Comparison of ENCODE assay signal across 10 cellular contexts in the genomic region with DNA sequence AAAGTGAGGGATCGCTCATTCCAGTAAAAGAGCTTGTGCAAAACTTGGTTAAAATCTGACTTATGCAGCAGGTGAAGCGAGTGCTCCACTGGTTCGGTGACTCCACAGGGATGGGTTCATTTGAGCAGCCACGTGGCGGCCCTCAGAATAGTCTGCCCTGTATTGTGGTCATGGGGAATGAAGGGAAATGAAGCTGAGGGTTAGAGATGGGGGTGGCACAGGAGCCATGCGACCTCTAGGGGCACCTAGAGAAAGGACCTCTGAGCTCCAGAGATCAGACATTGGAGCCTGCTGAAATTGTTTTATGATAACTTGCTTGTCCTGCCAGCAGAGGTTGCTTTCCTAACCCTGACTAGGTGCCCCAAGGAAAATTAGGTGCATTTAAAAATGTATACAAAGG. TPM values are rescaled to one million over a fixed set of nuclear protein-coding genes. Genes with fewer than 3 reads are reported as not detected.
A peak's percentile ranks its signal among the peaks of the same experiment; 100 is the strongest.
DNase-seq lines count a peak whose midpoint lies in the region; ATAC-seq and TF ChIP-seq lines count a peak whose summit lies in the region.
"Had no signal": no experiment of that assay in that cellular context is flagged by ENCODE, and none has a peak within 500 bp of the region (broad histone marks: within the 10 kb centered on the region; RNA-seq: fewer than 3 reads in every experiment).

No MANE protein-coding gene starts in this region.

- intact Hi-C loops in activated CD4-positive, alpha-beta T cell treated with anti-CD3 and anti-CD28 coated beads for 36 hours (cut with DNase I, micrococcal nuclease): no loop called here
- intact Hi-C loops in activated CD4-positive, alpha-beta T cell treated with anti-CD3 and anti-CD28 coated beads, Interleukin-2, amount 10 ng/mL, durations not matched to agents 24 days and 14 days (cut with micrococcal nuclease): no loop called here

- H3K9me3 Mint-ChIP-seq in activated CD4-positive, alpha-beta T cell treated with anti-CD3 and anti-CD28 coated beads for 36 hours (ENCODE audit: low read depth): no peaks in the 10 kb centered on the region
- H3K9me3 Mint-ChIP-seq in activated CD4-positive, alpha-beta T cell treated with anti-CD3 and anti-CD28 coated beads, Interleukin-2, amount 10 ng/mL, durations not matched to agents 24 days and 14 days: no peaks in the 10 kb centered on the region
- no peaks in the 10 kb centered on the region for H3K9me3 Mint-ChIP-seq in stimulated activated naive B cell treated with anti-CD40 and anti-IgM and Interleukin-4, amounts not matched to agents 10 μg/mL and 1 μg/mL and 100 μg/mL, for 72 hours

- no peaks in the 10 kb centered on the region for H3K27me3 Mint-ChIP-seq in activated CD4-positive, alpha-beta T cell treated with anti-CD3 and anti-CD28 coated beads for 36 hours
- peaks cover 4% of the 10 kb centered on the region for H3K27me3 Mint-ChIP-seq in activated CD4-positive, alpha-beta T cell treated with anti-CD3 and anti-CD28 coated beads, Interleukin-2, amount 10 ng/mL, durations not matched to agents 24 days and 14 days
- peaks cover 5 to 13% of the 10 kb centered on the region in 2 donors for H3K27me3 Mint-ChIP-seq in stimulated activated naive B cell treated with anti-CD40 and anti-IgM and Interleukin-4, amounts not matched to agents 10 μg/mL and 1 μg/mL and 100 μg/mL, for 72 hours

- H3K4me3 Mint-ChIP-seq in activated CD4-positive, alpha-beta T cell treated with anti-CD3 and anti-CD28 coated beads for 36 hours: no peak overlapping the region
- no peak overlapping the region for H3K4me3 Mint-ChIP-seq in activated CD4-positive, alpha-beta T cell treated with anti-CD3 and anti-CD28 coated beads, Interleukin-2, amount 10 ng/mL, durations not matched to agents 24 days and 14 days
- no peak overlapping the region for H3K4me3 Mint-ChIP-seq in stimulated activated naive B cell treated with anti-CD40 and anti-IgM and Interleukin-4, amounts not matched to agents 10 μg/mL and 1 μg/mL and 100 μg/mL, for 72 hours

- peak; percentile 68 for ATAC-seq in activated CD4-positive, alpha-beta T cell treated with anti-CD3 and anti-CD28 coated beads for 36 hours
- ATAC-seq in stimulated activated naive B cell treated with anti-CD40 and anti-IgM and Interleukin-4, amounts not matched to agents 10 μg/mL and 1 μg/mL and 100 μg/mL, for 72 hours (replicated peaks): peak; percentile 63 to 65
- ATAC-seq in HG02763 (IDR thresholded peaks at IDR 0.05; ENCODE audit: unreplicated experiment): no peak

- CTCF ChIA-PET in activated CD4-positive, alpha-beta T cell treated with anti-CD3 and anti-CD28 coated beads for 36 hours (lab: Charles Lee): interaction anchor here (0.9 to 1.1 kb wide), 4 partner anchors 33 to 136 kb away, joined by 3 to 4 read pairs (median 4); no protein-coding TSS in a partner anchor

- H3K36me3 Mint-ChIP-seq in activated CD4-positive, alpha-beta T cell treated with anti-CD3 and anti-CD28 coated beads for 36 hours (ENCODE audit: low read depth): no peaks in the 10 kb centered on the region
- H3K36me3 Mint-ChIP-seq in activated CD4-positive, alpha-beta T cell treated with anti-CD3 and anti-CD28 coated beads, Interleukin-2, amount 10 ng/mL, durations not matched to agents 24 days and 14 days (ENCODE audit: low read depth): no peaks in the 10 kb centered on the region
- H3K36me3 Mint-ChIP-seq in stimulated activated naive B cell treated with anti-CD40 and anti-IgM and Interleukin-4, amounts not matched to agents 10 μg/mL and 1 μg/mL and 100 μg/mL, for 72 hours: no peaks in the 10 kb centered on the region

- 0 out of 2 replicates have a peak, but pooled peaks have one; percentile 4 for TF ChIP-seq CTCF in WI38 (IDR thresholded peaks at IDR 0.05; ENCODE audit: low read depth, low read length)

- no peak overlapping the region for H3K4me3 ChIP-seq in Jurkat, Clone E6-1 (ENCODE audit: low read length)
- H3K4me3 ChIP-seq in WI38 (ENCODE audit: low read depth, low read length): no peak overlapping the region
- H3K4me3 ChIP-seq: BLaER1 treated with 17β-estradiol and CSF1 and Interleukin-3, amounts not matched to agents 10 nM and 100 nM had no signal

- H3K4me1 Mint-ChIP-seq in activated CD4-positive, alpha-beta T cell treated with anti-CD3 and anti-CD28 coated beads for 36 hours: no peaks in the 10 kb centered on the region
- no peaks in the 10 kb centered on the region for H3K4me1 Mint-ChIP-seq in activated CD4-positive, alpha-beta T cell treated with anti-CD3 and anti-CD28 coated beads, Interleukin-2, amount 10 ng/mL, durations not matched to agents 24 days and 14 days
- H3K4me1 Mint-ChIP-seq in stimulated activated naive B cell treated with anti-CD40 and anti-IgM and Interleukin-4, amounts not matched to agents 10 μg/mL and 1 μg/mL and 100 μg/mL, for 72 hours: no peaks in the 10 kb centered on the region

- no peak overlapping the region for H3K27ac Mint-ChIP-seq in activated CD4-positive, alpha-beta T cell treated with anti-CD3 and anti-CD28 coated beads for 36 hours
- no peak overlapping the region for H3K27ac Mint-ChIP-seq in activated CD4-positive, alpha-beta T cell treated with anti-CD3 and anti-CD28 coated beads, Interleukin-2, amount 10 ng/mL, durations not matched to agents 24 days and 14 days
- H3K27ac Mint-ChIP-seq in stimulated activated naive B cell treated with anti-CD40 and anti-IgM and Interleukin-4, amounts not matched to agents 10 μg/mL and 1 μg/mL and 100 μg/mL, for 72 hours: no peak overlapping the region

- POLR2A ChIA-PET in activated CD4-positive, alpha-beta T cell treated with anti-CD3 and anti-CD28 coated beads for 36 hours (lab: Charles Lee): interaction anchor here (0.5 kb wide), 1 partner anchor 224 kb away, joined by 3 read pairs; no protein-coding TSS in a partner anchor

- peak; percentile 16 for DNase-seq in activated CD4-positive, alpha-beta T cell treated with anti-CD3 and anti-CD28 coated beads for 36 hours
- DNase-seq in activated CD4-positive, alpha-beta T cell treated with anti-CD3 and anti-CD28 coated beads, Interleukin-2, amount 10 ng/mL, durations not matched to agents 24 days and 14 days: no peak
- DNase-seq in Jurkat, Clone E6-1 (ENCODE audit: low read depth, low spot score): peak; percentile 68
- no peak for DNase-seq in stimulated activated naive B cell treated with anti-CD40 and anti-IgM and Interleukin-4, amounts not matched to agents 10 μg/mL and 1 μg/mL and 100 μg/mL, for 72 hours
- no peak for DNase-seq in OCI-M2 (lab: John Stamatoyannopoulos, UW; ENCODE audit: unreplicated experiment)
- no peak for DNase-seq in occipital lobe (lab: John Stamatoyannopoulos, UW)

RNA-seq across cellular contexts. Expression of gene CBY2, which starts 26.6 kb away (rescaled TPM):
- total RNA-seq in activated CD4-positive, alpha-beta T cell treated with anti-CD3 and anti-CD28 coated beads for 36 hours: not detected
- not detected in 2 replicates for total RNA-seq in activated CD4-positive, alpha-beta T cell treated with anti-CD3 and anti-CD28 coated beads, Interleukin-2, amount 10 ng/mL, durations not matched to agents 24 days and 14 days
- not detected for polyA plus RNA-seq in Jurkat, Clone E6-1 (2012; ENCODE audit: insufficient read depth, insufficient read length)
- total RNA-seq in occipital lobe: not detected
- total RNA-seq: fibroblast of villous mesenchyme had no signal

Comparison
In these comparisons a context has a peak if more than half of its experiments do, and no peak if none do; other contexts are left out.
1. DNase-seq: peak in activated CD4-positive, alpha-beta T cell treated with anti-CD3 and anti-CD28 coated beads for 36 hours (single experiment) and Jurkat, Clone E6-1 (single experiment); none in activated CD4-positive, alpha-beta T cell treated with anti-CD3 and anti-CD28 coated beads, Interleukin-2, amount 10 ng/mL, durations not matched to agents 24 days and 14 days (single experiment), stimulated activated naive B cell treated with anti-CD40 and anti-IgM and Interleukin-4, amounts not matched to agents 10 μg/mL and 1 μg/mL and 100 μg/mL, for 72 hours (single experiment), OCI-M2 (single experiment) and occipital lobe (single experiment).